27 cellular contexts compared by ENCODE assay signal in genomic region chrX:48460031-48460430, GRCh38. TPM values are rescaled to one million over a fixed set of nuclear protein-coding genes. Genes with fewer than 3 reads are reported as not detected.
"Had no signal": no experiment of that assay in that cellular context is flagged by ENCODE, and none has a peak within 500 bp of the region (broad histone marks: within the 10 kb centered on the region; RNA-seq: fewer than 3 reads in every experiment).

No MANE protein-coding gene starts in this region.

- H3K4me3 ChIP-seq: coronary artery, heart right ventricle, ovary, testis, tibial nerve, upper lobe of right lung, vagina had no signal

- H3K4me1 ChIP-seq: heart right ventricle, testis, tibial nerve, upper lobe of right lung, vagina had no signal

- H3K36me3 ChIP-seq: heart right ventricle, ovary, tibial nerve, upper lobe of right lung, vagina had no signal

- H3K27ac Mint-ChIP-seq: endodermal cell; nephron progenitor cell; stimulated activated naive CD8-positive, alpha-beta T cell treated with anti-CD3 and anti-CD28 coated beads, Interleukin-15, Interleukin-2, amounts not matched to agents 100 ng/mL and 50 ng/mL, for 24 hours had no signal

- H3K27me3 ChIP-seq: heart right ventricle, ovary, testis, upper lobe of right lung, vagina had no signal

- H3K9me3 Mint-ChIP-seq: stimulated activated naive CD8-positive, alpha-beta T cell treated with anti-CD3 and anti-CD28 coated beads, Interleukin-15, Interleukin-2, amounts not matched to agents 100 ng/mL and 50 ng/mL, for 24 hours had no signal

- H3K27me3 Mint-ChIP-seq: naive thymus-derived CD4-positive, alpha-beta T cell; stimulated activated naive CD8-positive, alpha-beta T cell treated with anti-CD3 and anti-CD28 coated beads, Interleukin-15, Interleukin-2, amounts not matched to agents 100 ng/mL and 50 ng/mL, for 24 hours had no signal

- ATAC-seq: heart right ventricle; naive thymus-derived CD4-positive, alpha-beta T cell; right cardiac atrium; upper lobe of right lung had no signal

- DNase-seq: effector CD4-positive, alpha-beta T cell; endodermal cell; heart right ventricle; hypothalamus; kidney glomerular epithelial cell; mammary epithelial cell; naive thymus-derived CD4-positive, alpha-beta T cell; nephron progenitor cell; ovary; right cardiac atrium; small intestine; stimulated activated CD4-positive, alpha-beta T cell treated with anti-CD3 and anti-CD28 coated beads, Interleukin-12 subunit alpha, Interleukin-12 subunit beta, amount 100 ng/mL, for 4 hours; testis; upper lobe of right lung had no signal

- H3K27ac ChIP-seq: coronary artery, heart right ventricle, ovary, testis, tibial nerve, upper lobe of right lung, vagina had no signal

- H3K9me3 ChIP-seq: heart right ventricle, ovary, testis, tibial nerve, upper lobe of right lung, vagina had no signal

- H3K4me3 Mint-ChIP-seq: endodermal cell; nephron progenitor cell; stimulated activated naive CD8-positive, alpha-beta T cell treated with anti-CD3 and anti-CD28 coated beads, Interleukin-15, Interleukin-2, amounts not matched to agents 100 ng/mL and 50 ng/mL, for 24 hours had no signal

RNA-seq across cellular contexts. Expression of gene SSX4B, which starts 48.3 kb away (rescaled TPM):
- total RNA-seq: dermis microvascular lymphatic vessel endothelial cell; frontal cortex; glomerular endothelial cell; heart right ventricle; lower leg skin; mammary epithelial cell; mesenteric fat pad; mononuclear cell; naive thymus-derived CD4-positive, alpha-beta T cell; ovary; posterior vena cava; right cardiac atrium; subcutaneous adipose tissue; tibial nerve; upper lobe of right lung; vagina had no signal
- polyA plus RNA-seq: esophagus; heart right ventricle; mammary epithelial cell; naive thymus-derived CD4-positive, alpha-beta T cell; ovary; right cardiac atrium; small intestine had no signal
